17 cellular contexts compared by ENCODE assay signal in genomic region chr16:5642034-5642433, GRCh38.
DNase-seq lines count a peak whose midpoint lies in the region; ATAC-seq and TF ChIP-seq lines count a peak whose summit lies in the region.
"Had no signal": no experiment of that assay in that cellular context is flagged by ENCODE, and none has a peak within 500 bp of the region (broad histone marks: within the 10 kb centered on the region; RNA-seq: fewer than 3 reads in every experiment).

No MANE protein-coding gene starts in this region.

- H4K20me1 ChIP-seq in SK-N-SH (ENCODE audit: insufficient read depth) (no peaks in the 10 kb centered on the region), neural progenitor cell (ENCODE audit: low read depth) (no peaks in the 10 kb centered on the region)
- H4K20me1 ChIP-seq: BLaER1 treated with 17β-estradiol and CSF1 and Interleukin-3, amounts not matched to agents 10 nM and 100 nM had no signal

- ATAC-seq in SK-N-SH treated with all-trans-retinoic acid at 6 μM for 48 hours, result no peak
- ATAC-seq: CD8-positive, alpha-beta T cell; GM12878 had no signal

- H3K36me3 Mint-ChIP-seq in neural progenitor cell, result no peaks in the 10 kb centered on the region
- no peaks in the 10 kb centered on the region for H3K36me3 Mint-ChIP-seq in activated CD4-positive, alpha-beta memory T cell treated with anti-CD3 and anti-CD28 coated beads for 36 hours
- H3K36me3 Mint-ChIP-seq: CD8-positive, alpha-beta T cell had no signal

- H3K36me3 ChIP-seq in SK-N-SH (replicated peaks in 1 of 2; ENCODE audit: control insufficient read depth in 1 of 2, insufficient read depth in 2 of 2, low read length in 1 of 2) (no peaks in the 10 kb centered on the region), neural progenitor cell (no peaks in the 10 kb centered on the region)
- H3K36me3 ChIP-seq: BLaER1 treated with 17β-estradiol and CSF1 and Interleukin-3, amounts not matched to agents 10 nM and 100 nM; HAP-1 had no signal

- intact Hi-C loops in activated CD4-positive, alpha-beta memory T cell treated with anti-CD3 and anti-CD28 coated beads for 36 hours (cut with micrococcal nuclease), result no loop called here

- no peaks in the 10 kb centered on the region for H3K9me2 ChIP-seq in SK-N-SH

- H3K27ac ChIP-seq in SK-N-SH (ENCODE audit: low read depth in 2 of 2, low read length in 1 of 2) (no peak overlapping the region), neural progenitor cell (no peak overlapping the region)
- H3K27ac ChIP-seq: BLaER1 treated with 17β-estradiol and CSF1 and Interleukin-3, amounts not matched to agents 10 nM and 100 nM; GM23248 had no signal

- H3K9me3 ChIP-seq in SK-N-SH (no peaks in the 10 kb centered on the region), neural progenitor cell (ENCODE audit: low read depth) (no peaks in the 10 kb centered on the region)
- H3K9me3 ChIP-seq: BLaER1 treated with 17β-estradiol and CSF1 and Interleukin-3, amounts not matched to agents 10 nM and 100 nM; HAP-1 had no signal

- H3K27me3 Mint-ChIP-seq in neural progenitor cell (ENCODE audit: insufficient read depth, low read depth), result peaks cover 9% of the 10 kb centered on the region
- no peaks in the 10 kb centered on the region for H3K27me3 Mint-ChIP-seq in activated CD4-positive, alpha-beta memory T cell treated with anti-CD3 and anti-CD28 coated beads for 36 hours

- H3K4me2 ChIP-seq in SK-N-SH, result no peak overlapping the region
- H3K4me2 ChIP-seq in neural progenitor cell, result peak overlapping the region; percentile 43
- H3K4me2 ChIP-seq: BLaER1 treated with 17β-estradiol and CSF1 and Interleukin-3, amounts not matched to agents 10 nM and 100 nM had no signal

- H3K4me1 Mint-ChIP-seq in neural progenitor cell, result peaks cover 17% of the 10 kb centered on the region
- no peaks in the 10 kb centered on the region for H3K4me1 Mint-ChIP-seq in activated CD4-positive, alpha-beta memory T cell treated with anti-CD3 and anti-CD28 coated beads for 36 hours (ENCODE audit: low read depth)

- H3K9ac ChIP-seq in SK-N-SH, result no peak overlapping the region
- H3K9ac ChIP-seq in neural progenitor cell, result no peak overlapping the region
- H3K9ac ChIP-seq: BLaER1 treated with 17β-estradiol and CSF1 and Interleukin-3, amounts not matched to agents 10 nM and 100 nM; GM23248 had no signal

- DNase-seq in SK-N-SH (no peak), left kidney (ENCODE audit: low read depth, low spot score) (peak; percentile 18), neural progenitor cell (ENCODE audit: low spot score) (no peak), NCI-H446 (lab: John Stamatoyannopoulos, UW) (no peak)
- no peak for DNase-seq in activated CD4-positive, alpha-beta memory T cell treated with anti-CD3 and anti-CD28 coated beads for 36 hours
- DNase-seq in activated CD4-positive, CD25-positive, alpha-beta regulatory T cell treated with anti-CD3 and anti-CD28 coated beads, Interleukin-2, amount 50 U/mL, for 72 hours, result no peak
- DNase-seq: 8988T; CD8-positive, alpha-beta T cell; DMS 273 treated with DMSO at 0.1 percent for 48 hours; DMS53; DND-41; EL; GM23248 had no signal

- TF ChIP-seq CTCF in SK-N-SH (IDR thresholded peaks at IDR 0.05) (no peak), neural progenitor cell (IDR thresholded peaks at IDR 0.05) (no peak)

- H2AFZ ChIP-seq in SK-N-SH (ENCODE audit: low read depth) (no peak overlapping the region), neural progenitor cell (replicated peaks) (no peak overlapping the region)
- H2AFZ ChIP-seq: GM23248 had no signal

- no peak for TF ChIP-seq EP300 in SK-N-SH (IDR thresholded peaks at IDR 0.05; ENCODE audit: borderline replicate concordance in 1 of 2, low read depth in 1 of 2, low read length in 1 of 2)

- no peak overlapping the region for H3K27ac Mint-ChIP-seq in neural progenitor cell
- H3K27ac Mint-ChIP-seq in activated CD4-positive, alpha-beta memory T cell treated with anti-CD3 and anti-CD28 coated beads for 36 hours, result no peak overlapping the region
- H3K27ac Mint-ChIP-seq: CD8-positive, alpha-beta T cell had no signal

- no peak overlapping the region for H3K4me3 ChIP-seq in SK-N-SH (ENCODE audit: low read depth in 2 of 2, low read length in 1 of 2)
- H3K4me3 ChIP-seq in neural progenitor cell, result no peak overlapping the region
- H3K4me3 ChIP-seq: BLaER1 treated with 17β-estradiol and CSF1 and Interleukin-3, amounts not matched to agents 10 nM and 100 nM; GM12878; GM23248; HAP-1 had no signal

- 15% methylated on average over 6 of the region's 6 CpGs for WGBS in SK-N-SH (ENCODE audit: low lambda C conversion rate)

- H3K4me1 ChIP-seq in SK-N-SH (ENCODE audit: control insufficient read depth in 1 of 2, insufficient read depth in 2 of 2, low read depth in 1 of 2, low read length in 1 of 2) (peaks cover 0 to 9% of the 10 kb centered on the region in 2 experiments; a peak in 1 of 4 replicates), neural progenitor cell (peaks cover 16% of the 10 kb centered on the region)
- H3K4me1 ChIP-seq: BLaER1 treated with 17β-estradiol and CSF1 and Interleukin-3, amounts not matched to agents 10 nM and 100 nM; HAP-1 had no signal

- no peak for TF ChIP-seq RAD21 in SK-N-SH (IDR thresholded peaks at IDR 0.05; ENCODE audit: low read length)

- H3F3A ChIP-seq in SK-N-SH (replicated peaks; ENCODE audit: insufficient read depth), result no peaks in the 10 kb centered on the region
- H3F3A ChIP-seq in neural progenitor cell (ENCODE audit: low read depth), result peaks cover 20% of the 10 kb centered on the region

- H3K27me3 ChIP-seq in SK-N-SH (ENCODE audit: insufficient read depth) (no peaks in the 10 kb centered on the region), neural progenitor cell (no peaks in the 10 kb centered on the region)
- H3K27me3 ChIP-seq: BLaER1 treated with 17β-estradiol and CSF1 and Interleukin-3, amounts not matched to agents 10 nM and 100 nM had no signal

- CTCF ChIA-PET in SK-N-SH (lab: Yijun Ruan, JAX), result interaction anchor here (1.3 to 1.8 kb wide), 2 partner anchors 9 to 152 kb away, joined by 3 to 11 read pairs; no protein-coding TSS in a partner anchor
- CTCF ChIA-PET in activated CD4-positive, alpha-beta memory T cell treated with anti-CD3 and anti-CD28 coated beads for 36 hours (lab: Charles Lee), result no interaction called here

- H3K79me2 ChIP-seq in SK-N-SH (ENCODE audit: insufficient read depth), result no peaks in the 10 kb centered on the region
- H3K79me2 ChIP-seq in neural progenitor cell (ENCODE audit: low read depth), result no peaks in the 10 kb centered on the region

- POLR2A ChIA-PET in SK-N-SH (lab: Yijun Ruan, JAX), result no interaction called here
- POLR2A ChIA-PET in activated CD4-positive, alpha-beta memory T cell treated with anti-CD3 and anti-CD28 coated beads for 36 hours (lab: Charles Lee), result no interaction called here

- no peaks in the 10 kb centered on the region for H3K9me3 Mint-ChIP-seq in neural progenitor cell
- peaks cover 18% of the 10 kb centered on the region for H3K9me3 Mint-ChIP-seq in activated CD4-positive, alpha-beta memory T cell treated with anti-CD3 and anti-CD28 coated beads for 36 hours

- H3K4me3 Mint-ChIP-seq in neural progenitor cell, result no peak overlapping the region
- H3K4me3 Mint-ChIP-seq in activated CD4-positive, alpha-beta memory T cell treated with anti-CD3 and anti-CD28 coated beads for 36 hours, result no peak overlapping the region
- H3K4me3 Mint-ChIP-seq: CD8-positive, alpha-beta T cell had no signal

TF ChIP-seq in SK-N-SH treated with all-trans-retinoic acid at 6 μM for 48 hours, 23 proteins besides CTCF, POLR2A, EP300 and RAD21 (continues in another document):
- TF ChIP-seq OSR1 (CRISPR knock-in tag; IDR thresholded peaks at IDR 0.05) (no peak), TCF4 (CRISPR knock-in tag; IDR thresholded peaks at IDR 0.05; ENCODE audit: borderline replicate concordance) (peak; percentile 52; the same call in 1 of the 2 replicates)

TF ChIP-seq in SK-N-SH, 30 proteins besides CTCF, POLR2A, EP300 and RAD21:
- TF ChIP-seq NRF1 (IDR thresholded peaks at IDR 0.05; ENCODE audit: low read depth, low read length) (no peak), ELF1 (IDR thresholded peaks at IDR 0.05) (no peak), SMC3 (IDR thresholded peaks at IDR 0.05; ENCODE audit: low read depth, low read length) (no peak), SIN3A (IDR thresholded peaks at IDR 0.05; ENCODE audit: borderline replicate concordance, low read depth, low read length) (no peak), MEF2A (IDR thresholded peaks at IDR 0.05; ENCODE audit: borderline replicate concordance, low read depth) (no peak)
- TF ChIP-seq, protein P1, sequence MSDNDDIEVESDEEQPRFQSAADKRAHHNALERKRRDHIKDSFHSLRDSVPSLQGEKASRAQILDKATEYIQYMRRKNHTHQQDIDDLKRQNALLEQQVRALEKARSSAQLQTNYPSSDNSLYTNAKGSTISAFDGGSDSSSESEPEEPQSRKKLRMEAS (IDR thresholded peaks at IDR 0.05; ENCODE audit: low read depth), result no peak
